ENCODE assay signal across 28 cellular contexts in the genomic region with DNA sequence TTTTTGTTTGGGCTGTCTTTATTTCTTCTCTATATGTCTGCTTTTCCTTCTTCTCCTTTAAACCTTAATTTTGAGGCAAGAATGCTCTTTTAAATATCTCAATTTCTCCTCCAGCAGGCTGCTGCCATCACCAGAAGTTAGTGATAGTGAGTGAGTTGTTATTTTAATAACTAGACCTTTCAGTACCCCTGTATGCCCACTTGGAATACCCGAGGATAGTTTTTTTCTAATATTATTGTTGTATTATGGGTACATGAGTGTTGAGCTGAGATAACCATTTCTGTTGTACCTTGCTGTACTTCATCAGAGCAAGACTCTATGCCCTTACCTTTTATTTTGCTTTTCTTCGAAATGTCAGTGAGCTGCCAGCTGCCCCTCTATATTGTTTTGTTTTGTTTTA. TPM values are rescaled to one million over a fixed set of nuclear protein-coding genes. Genes with fewer than 3 reads are reported as not detected.
"Had no signal": no experiment of that assay in that cellular context is flagged by ENCODE, and none has a peak within 500 bp of the region (broad histone marks: within the 10 kb centered on the region; RNA-seq: fewer than 3 reads in every experiment).

No MANE protein-coding gene starts in this region.

- DNase-seq: activated CD4-positive, alpha-beta T cell treated with anti-CD3 and anti-CD28 coated beads, Interleukin-2, amount 50 U/mL, for 1 hour; activated CD4-positive, CD25-positive, alpha-beta regulatory T cell; activated CD8-positive, alpha-beta T cell treated with anti-CD3 and anti-CD28 coated beads, Interleukin-2, amount 10 ng/mL, durations not matched to agents 7 days and 5 days; activated naive CD4-positive, alpha-beta T cell treated with Interleukin-2 at 50 U/mL for 16 hours; activated T-cell treated with anti-CD3 and anti-CD28 coated beads, Interleukin-2, amount 50 U/mL, for 1 hour; anterior cingulate cortex; body of pancreas; effector CD4-positive, alpha-beta T cell; foreskin keratinocyte; left colon; mesenchymal stem cell; occipital lobe; right lobe of liver; stimulated activated CD4-positive, alpha-beta T cell treated with anti-CD3 and anti-CD28 coated beads, Interleukin-15, amount 100 ng/mL, for 24 hours; stomach; T-helper 17 cell; transverse colon had no signal

- H3K27me3 Mint-ChIP-seq: dendritic cell treated with granulocyte-macrophage colony-stimulating factor and Interleukin-4, amounts not matched to agents 40 ng/mL and 50 ng/mL, for 4 days; stimulated activated memory B cell treated with anti-CD40 and anti-IgM and Interleukin-4, amounts not matched to agents 10 μg/mL and 1 μg/mL and 100 μg/mL, for 72 hours; T-helper 17 cell had no signal

- H3K9me3 Mint-ChIP-seq: dendritic cell treated with granulocyte-macrophage colony-stimulating factor and Interleukin-4, amounts not matched to agents 40 ng/mL and 50 ng/mL, for 4 days; neural crest cell; stimulated activated memory B cell treated with anti-CD40 and anti-IgM and Interleukin-4, amounts not matched to agents 10 μg/mL and 1 μg/mL and 100 μg/mL, for 72 hours had no signal

- H3K27ac ChIP-seq: body of pancreas, cardiac muscle cell, foreskin keratinocyte, right lobe of liver, stomach, suprapubic skin, transverse colon, vagina had no signal

- H3K27me3 ChIP-seq: body of pancreas, cardiac muscle cell, foreskin keratinocyte, right lobe of liver, stomach, suprapubic skin, transverse colon, vagina had no signal

- H3K4me3 Mint-ChIP-seq: activated CD8-positive, alpha-beta T cell treated with anti-CD3 and anti-CD28 coated beads, Interleukin-2, amount 10 ng/mL, durations not matched to agents 7 days and 5 days; dendritic cell treated with granulocyte-macrophage colony-stimulating factor and Interleukin-4, amounts not matched to agents 40 ng/mL and 50 ng/mL, for 4 days; neural crest cell; stimulated activated memory B cell treated with anti-CD40 and anti-IgM and Interleukin-4, amounts not matched to agents 10 μg/mL and 1 μg/mL and 100 μg/mL, for 72 hours; T-helper 17 cell had no signal

- H3K9me3 ChIP-seq: body of pancreas, right lobe of liver, stomach, suprapubic skin, transverse colon, vagina had no signal

- H3K4me3 ChIP-seq: body of pancreas, cardiac muscle cell, right lobe of liver, smooth muscle cell, stomach, suprapubic skin, transverse colon, vagina had no signal

- H3K4me1 ChIP-seq: foreskin keratinocyte, suprapubic skin, vagina had no signal

- ATAC-seq: activated CD8-positive, alpha-beta T cell treated with anti-CD3 and anti-CD28 coated beads, Interleukin-2, amount 10 ng/mL, durations not matched to agents 7 days and 5 days; body of pancreas; foreskin keratinocyte; left colon; right lobe of liver; stimulated activated memory B cell treated with anti-CD40 and anti-IgM and Interleukin-4, amounts not matched to agents 10 μg/mL and 1 μg/mL and 100 μg/mL, for 72 hours; T-helper 17 cell had no signal

- H3K27ac Mint-ChIP-seq: activated CD8-positive, alpha-beta T cell treated with anti-CD3 and anti-CD28 coated beads, Interleukin-2, amount 10 ng/mL, durations not matched to agents 7 days and 5 days; dendritic cell treated with granulocyte-macrophage colony-stimulating factor and Interleukin-4, amounts not matched to agents 40 ng/mL and 50 ng/mL, for 4 days; stimulated activated memory B cell treated with anti-CD40 and anti-IgM and Interleukin-4, amounts not matched to agents 10 μg/mL and 1 μg/mL and 100 μg/mL, for 72 hours had no signal

- H3K4me1 Mint-ChIP-seq: neural crest cell had no signal

RNA-seq across cellular contexts. Expression of a gene that starts 56.5 kb away (rescaled TPM):
- total RNA-seq: activated CD8-positive, alpha-beta T cell treated with anti-CD3 and anti-CD28 coated beads, Interleukin-2, amount 10 ng/mL, durations not matched to agents 7 days and 5 days; cardiac muscle cell; chondrocyte; foreskin keratinocyte; glomerular endothelial cell; myocyte; neural crest cell; smooth muscle cell; vagina had no signal
- polyA plus RNA-seq: foreskin keratinocyte, keratinocyte had no signal
